In genomic region chr15:65384895-65385867, GRCh38 we compare ENCODE assay signal across 8 cellular contexts.
A peak's percentile ranks its signal among the peaks of the same experiment; 100 is the strongest.
DNase-seq lines count a peak whose midpoint lies in the region; ATAC-seq lines count a peak whose summit lies in the region.

No MANE protein-coding gene starts in this region.

- peak; percentile 61 for ATAC-seq in HG02943 (IDR thresholded peaks at IDR 0.05; ENCODE audit: low read depth, unreplicated experiment)
- ATAC-seq in HG03159 (IDR thresholded peaks at IDR 0.05; ENCODE audit: unreplicated experiment), result no peak

- peak overlapping the region; percentile 59 for H3K27ac ChIP-seq in caudate nucleus (ENCODE audit: low read depth, low read length)

- peak; percentile 78 for DNase-seq in EH (ENCODE audit: low read depth)
- peak; percentile 85 for DNase-seq in NCI-H226
- DNase-seq in activated CD4-positive, CD25-positive, alpha-beta regulatory T cell treated with anti-CD3 and anti-CD28 coated beads, Interleukin-2, amount 50 U/mL, for 16 hours (ENCODE audit: low read depth, low spot score), result peak; percentile 71
- peak in 60 of 61 donors; percentile 11 to 92 (median 70) for DNase-seq in caudate nucleus (lab: John Stamatoyannopoulos, UW)
- DNase-seq in iris pigment epithelial cell (ENCODE audit: low read depth), result peak; percentile 75
- peak; percentile 67 to 78 for DNase-seq in stimulated activated CD4-positive, alpha-beta T cell treated with anti-CD3 and anti-CD28 coated beads, Interleukin-12 subunit alpha, Interleukin-12 subunit beta, amount 100 ng/mL, for 24 hours (ENCODE audit: low read depth in 2 of 2)
